In genomic region chr6:107845777-107846176, GRCh38 we compare ENCODE assay signal across 18 cellular contexts. TPM values are rescaled to one million over a fixed set of nuclear protein-coding genes. Genes with fewer than 3 reads are reported as not detected.
DNase-seq lines count a peak whose midpoint lies in the region; ATAC-seq and TF ChIP-seq lines count a peak whose summit lies in the region.
"Had no signal": no experiment of that assay in that cellular context is flagged by ENCODE, and none has a peak within 500 bp of the region (broad histone marks: within the 10 kb centered on the region; RNA-seq: fewer than 3 reads in every experiment).

No MANE protein-coding gene starts in this region.

- no peak overlapping the region for H3K27ac Mint-ChIP-seq in activated CD8-positive, alpha-beta T cell treated with anti-CD3 and anti-CD28 coated beads, Interleukin-2, amount 10 ng/mL, durations not matched to agents 7 days and 5 days
- no peak overlapping the region for H3K27ac Mint-ChIP-seq in activated CD8-positive, alpha-beta T cell treated with anti-CD3 and anti-CD28 coated beads for 36 hours
- H3K27ac Mint-ChIP-seq: CD14-positive monocyte had no signal

- no peaks in the 10 kb centered on the region for H3K9me3 ChIP-seq in esophagus muscularis mucosa
- H3K9me3 ChIP-seq: BE2C, BLaER1 had no signal

- no peak for TF ChIP-seq CTCF in activated CD8-positive, alpha-beta T cell treated with anti-CD3 and anti-CD28 coated beads for 36 hours (IDR thresholded peaks at IDR 0.05)
- no peak for TF ChIP-seq CTCF in esophagus muscularis mucosa (IDR thresholded peaks at IDR 0.05)

- no peaks in the 10 kb centered on the region for H3K9me3 Mint-ChIP-seq in activated CD8-positive, alpha-beta T cell treated with anti-CD3 and anti-CD28 coated beads, Interleukin-2, amount 10 ng/mL, durations not matched to agents 7 days and 5 days (ENCODE audit: insufficient read depth)
- no peaks in the 10 kb centered on the region for H3K9me3 Mint-ChIP-seq in activated CD8-positive, alpha-beta T cell treated with anti-CD3 and anti-CD28 coated beads for 36 hours
- H3K9me3 Mint-ChIP-seq: CD4-positive, alpha-beta memory T cell; CD4-positive, CD25-positive, alpha-beta regulatory T cell; CD8-positive, alpha-beta memory T cell had no signal

- no peak for TF ChIP-seq POLR2A in esophagus muscularis mucosa (IDR thresholded peaks at IDR 0.05; ENCODE audit: low read depth)

- no peaks in the 10 kb centered on the region for H3K36me3 ChIP-seq in esophagus muscularis mucosa
- H3K36me3 ChIP-seq: BE2C, BLaER1 had no signal

- intact Hi-C loops in activated CD8-positive, alpha-beta T cell treated with anti-CD3 and anti-CD28 coated beads for 36 hours (cut with micrococcal nuclease) = loop anchor here (5.0 kb wide), 2 partner anchors 113 to 168 kb away; no protein-coding TSS in a partner anchor
- intact Hi-C loops in esophagus muscularis mucosa (cut with DNase I) = no loop called here

- peaks cover 0 to 23% (median 0%) of the 10 kb centered on the region in 4 donors for H3K27me3 ChIP-seq in esophagus muscularis mucosa
- H3K27me3 ChIP-seq: BLaER1 had no signal

- H3K36me3 Mint-ChIP-seq in activated CD8-positive, alpha-beta T cell treated with anti-CD3 and anti-CD28 coated beads, Interleukin-2, amount 10 ng/mL, durations not matched to agents 7 days and 5 days (ENCODE audit: low read depth) = no peaks in the 10 kb centered on the region
- no peaks in the 10 kb centered on the region for H3K36me3 Mint-ChIP-seq in activated CD8-positive, alpha-beta T cell treated with anti-CD3 and anti-CD28 coated beads for 36 hours (ENCODE audit: low read depth)
- H3K36me3 Mint-ChIP-seq: CD14-positive monocyte; CD4-positive, alpha-beta memory T cell; CD4-positive, CD25-positive, alpha-beta regulatory T cell had no signal

- TF ChIP-seq EP300 in esophagus muscularis mucosa (IDR thresholded peaks at IDR 0.05) = no peak

- no peak overlapping the region for H3K4me3 Mint-ChIP-seq in activated CD8-positive, alpha-beta T cell treated with anti-CD3 and anti-CD28 coated beads, Interleukin-2, amount 10 ng/mL, durations not matched to agents 7 days and 5 days
- H3K4me3 Mint-ChIP-seq in activated CD8-positive, alpha-beta T cell treated with anti-CD3 and anti-CD28 coated beads for 36 hours = no peak overlapping the region
- H3K4me3 Mint-ChIP-seq: CD14-positive monocyte; CD4-positive, CD25-positive, alpha-beta regulatory T cell had no signal

- POLR2A ChIA-PET in activated CD8-positive, alpha-beta T cell treated with anti-CD3 and anti-CD28 coated beads, Interleukin-2, amount 10 ng/mL, durations not matched to agents 7 days and 5 days (lab: Charles Lee) = no interaction called here
- POLR2A ChIA-PET in activated CD8-positive, alpha-beta T cell treated with anti-CD3 and anti-CD28 coated beads for 36 hours (lab: Charles Lee) = interaction anchor here (1.2 kb wide), 1 partner anchor 27 kb away, joined by 4 read pairs; no protein-coding TSS in a partner anchor

- H3K27me3 Mint-ChIP-seq in activated CD8-positive, alpha-beta T cell treated with anti-CD3 and anti-CD28 coated beads, Interleukin-2, amount 10 ng/mL, durations not matched to agents 7 days and 5 days (ENCODE audit: low read depth) = no peaks in the 10 kb centered on the region
- peaks cover 1% of the 10 kb centered on the region for H3K27me3 Mint-ChIP-seq in activated CD8-positive, alpha-beta T cell treated with anti-CD3 and anti-CD28 coated beads for 36 hours
- H3K27me3 Mint-ChIP-seq: CD4-positive, alpha-beta memory T cell had no signal

- H3K4me1 Mint-ChIP-seq in activated CD8-positive, alpha-beta T cell treated with anti-CD3 and anti-CD28 coated beads, Interleukin-2, amount 10 ng/mL, durations not matched to agents 7 days and 5 days (ENCODE audit: low read depth) = peaks cover 27% of the 10 kb centered on the region
- H3K4me1 Mint-ChIP-seq in activated CD8-positive, alpha-beta T cell treated with anti-CD3 and anti-CD28 coated beads for 36 hours (ENCODE audit: low read depth) = peaks cover 22% of the 10 kb centered on the region

- no peak for ATAC-seq in activated CD8-positive, alpha-beta T cell treated with anti-CD3 and anti-CD28 coated beads, Interleukin-2, amount 10 ng/mL, durations not matched to agents 7 days and 5 days
- ATAC-seq in activated CD8-positive, alpha-beta T cell treated with anti-CD3 and anti-CD28 coated beads for 36 hours = no peak
- ATAC-seq in GM21390 (IDR thresholded peaks at IDR 0.05; ENCODE audit: unreplicated experiment) = no peak

- CTCF ChIA-PET in activated CD8-positive, alpha-beta T cell treated with anti-CD3 and anti-CD28 coated beads, Interleukin-2, amount 10 ng/mL, durations not matched to agents 7 days and 5 days (lab: Charles Lee) = interaction anchor here (3.3 to 6.9 kb wide), 6 partner anchors 18 to 166 kb away, joined by 26 to 142 read pairs (median 59); partner anchors contain the start of gene SCML4
- CTCF ChIA-PET in activated CD8-positive, alpha-beta T cell treated with anti-CD3 and anti-CD28 coated beads for 36 hours (lab: Charles Lee) = interaction anchor here (1.0 to 8.0 kb wide), 8 partner anchors 11 to 166 kb away, joined by 3 to 139 read pairs (median 37); partner anchors contain the start of gene SCML4

- DNase-seq in activated CD8-positive, alpha-beta T cell treated with anti-CD3 and anti-CD28 coated beads, Interleukin-2, amount 10 ng/mL, durations not matched to agents 7 days and 5 days = peak; percentile 18
- DNase-seq in activated CD8-positive, alpha-beta T cell treated with anti-CD3 and anti-CD28 coated beads for 36 hours = no peak
- DNase-seq in esophagus muscularis mucosa (ENCODE audit: extremely low spot score) (peak; percentile 60), D341Med (ENCODE audit: low spot score) (no peak)
- DNase-seq: 8988T; ACHN; BE2C; C1 segment of cervical spinal cord; CD4-positive, alpha-beta memory T cell; CD4-positive, CD25-positive, alpha-beta regulatory T cell; CD8-positive, alpha-beta memory T cell; COR-L47; DMS79 treated with DMSO at 0.1 percent for 48 hours; GF-D8 had no signal

- no peak overlapping the region for H3K4me3 ChIP-seq in esophagus muscularis mucosa
- H3K4me3 ChIP-seq: BLaER1 had no signal

- peaks cover 8 to 14% (median 12%) of the 10 kb centered on the region in 4 donors for H3K4me1 ChIP-seq in esophagus muscularis mucosa
- H3K4me1 ChIP-seq: BE2C had no signal

- WGBS in esophagus muscularis mucosa = 95% methylated on average over 7 of the region's 7 CpGs

- no peak overlapping the region for H3K27ac ChIP-seq in esophagus muscularis mucosa (replicated peaks in 1 of 4)
- H3K27ac ChIP-seq: BLaER1 had no signal

RNA-seq across cellular contexts. Expression of gene SCML4, which starts 21.7 kb away (rescaled TPM):
- 10 to 100 TPM; 27.4 to 31.8 TPM for total RNA-seq in activated CD8-positive, alpha-beta T cell treated with anti-CD3 and anti-CD28 coated beads, Interleukin-2, amount 10 ng/mL, durations not matched to agents 7 days and 5 days
- total RNA-seq in activated CD8-positive, alpha-beta T cell treated with anti-CD3 and anti-CD28 coated beads for 36 hours = 10 to 100 TPM; 14.8 to 17.9 TPM
- total RNA-seq in esophagus muscularis mucosa = 1 to 10 TPM in 1 of 4 donors, under 1 TPM in 3; 0.32 to 1.2 (median 0.38) TPM
- total RNA-seq: A673 had no signal

Comparison
In these comparisons a context has a peak if more than half of its experiments do, and no peak if none do; other contexts are left out.
1. DNase-seq: peak in activated CD8-positive, alpha-beta T cell treated with anti-CD3 and anti-CD28 coated beads, Interleukin-2, amount 10 ng/mL, durations not matched to agents 7 days and 5 days (single experiment) and esophagus muscularis mucosa (single experiment); none in activated CD8-positive, alpha-beta T cell treated with anti-CD3 and anti-CD28 coated beads for 36 hours (single experiment) and D341Med (single experiment).
2. RNA of gene SCML4, which starts 21.7 kb away (total RNA-seq): 27.4 to 31.8 TPM in activated CD8-positive, alpha-beta T cell treated with anti-CD3 and anti-CD28 coated beads, Interleukin-2, amount 10 ng/mL, durations not matched to agents 7 days and 5 days and 14.8 to 17.9 TPM in activated CD8-positive, alpha-beta T cell treated with anti-CD3 and anti-CD28 coated beads for 36 hours; 0.32 to 1.2 TPM in esophagus muscularis mucosa; every median in the first group is over 4 times any median in the second.